In the genomic region with DNA sequence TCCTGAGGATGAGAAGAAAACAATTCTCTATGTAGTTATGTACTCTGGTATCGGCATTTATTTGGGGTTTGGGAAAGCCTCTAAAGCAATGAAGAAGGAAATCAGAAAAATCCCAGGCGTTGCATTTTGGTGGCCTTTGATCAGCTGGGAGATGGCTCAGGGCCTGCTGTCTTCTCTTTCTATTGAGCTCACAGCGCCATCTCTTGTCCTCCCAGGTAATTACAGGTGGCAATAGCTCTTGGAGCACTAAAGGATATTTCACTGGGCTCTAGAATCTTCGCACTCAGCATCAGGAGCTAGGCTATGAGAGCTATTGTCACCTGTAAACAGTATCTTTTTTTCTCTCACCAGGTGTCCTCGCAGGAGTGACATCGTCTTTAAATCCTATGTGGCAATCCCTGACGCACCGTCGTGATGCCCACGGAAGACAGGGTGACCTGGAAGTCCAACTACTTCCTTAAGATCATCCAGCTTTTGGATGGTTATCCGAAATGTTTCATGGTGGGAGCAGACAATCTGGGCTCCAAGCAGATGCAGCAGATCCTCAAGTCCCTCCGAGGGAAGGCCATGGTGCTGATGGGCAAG, we compare ENCODE assay signal across 8 cellular contexts.
DNase-seq lines count a peak whose midpoint lies in the region; ATAC-seq and TF ChIP-seq lines count a peak whose summit lies in the region.

No MANE protein-coding gene starts in this region.

- no peaks in the 10 kb centered on the region for H3K9me3 ChIP-seq in psoas muscle

- intact Hi-C loops in CD14-positive monocyte (cut with micrococcal nuclease) (no loop called here), Right ventricle myocardium superior (cut with DNase I) (loop anchor here (2.0 to 5.0 kb wide), 2 partner anchors 189 to 366 kb away; no protein-coding TSS in a partner anchor), psoas muscle (cut with DNase I) (loop anchor here (2.0 to 10.0 kb wide), 3 partner anchors 189 to 366 kb away; no protein-coding TSS in a partner anchor)

- DNase-seq in CD14-positive monocyte (ENCODE audit: low spot score) (no peak), NCI-H345 treated with DMSO at 0.1 percent for 48 hours (lab: John Stamatoyannopoulos, UW; ENCODE audit: unreplicated experiment) (peak; percentile 52), Right ventricle myocardium superior (no peak), psoas muscle (peak; percentile 38 to 60)
- peak; percentile 68 for DNase-seq in activated CD8-positive, alpha-beta memory T cell treated with anti-CD3 and anti-CD28 coated beads, Interleukin-2, amount 50 U/mL, for 48 hours

- no peaks in the 10 kb centered on the region for H3K4me1 Mint-ChIP-seq in CD14-positive monocyte

- no peaks in the 10 kb centered on the region for H3K9me3 Mint-ChIP-seq in CD14-positive monocyte

- no peaks in the 10 kb centered on the region for H3K4me1 ChIP-seq in psoas muscle

- peak; percentile 48 for ATAC-seq in GM18519 (IDR thresholded peaks at IDR 0.05; ENCODE audit: low FRiP score, unreplicated experiment)
- ATAC-seq in HG03378 (IDR thresholded peaks at IDR 0.05; ENCODE audit: unreplicated experiment): peak; percentile 68
- peak; percentile 95 for ATAC-seq in Right ventricle myocardium superior (ENCODE audit: poor library complexity)
- peak in 1 of 4 donors; percentile 73 for ATAC-seq in psoas muscle
- ATAC-seq in GM19035 (IDR thresholded peaks at IDR 0.05; ENCODE audit: unreplicated experiment): no peak

- TF ChIP-seq CTCF in CD14-positive monocyte (IDR thresholded peaks at IDR 0.05) (peak; percentile 54), psoas muscle (IDR thresholded peaks at IDR 0.05) (peak; percentile 61)

- H3K27me3 ChIP-seq in psoas muscle (ENCODE audit: insufficient read depth in 3 of 3, low read length in 2 of 3): no peaks in the 10 kb centered on the region

- H3K36me3 Mint-ChIP-seq in CD14-positive monocyte: no peaks in the 10 kb centered on the region

- no peak overlapping the region for H3K4me3 ChIP-seq in psoas muscle

- H3K27ac ChIP-seq in psoas muscle: no peak overlapping the region

- no peak overlapping the region for H3K27ac Mint-ChIP-seq in CD14-positive monocyte

- H3K4me3 Mint-ChIP-seq in CD14-positive monocyte: no peak overlapping the region

- peaks cover 0 to 2% (median 1%) of the 10 kb centered on the region in 3 donors for H3K27me3 Mint-ChIP-seq in CD14-positive monocyte (ENCODE audit: low read depth in 3 of 3)

- H3K36me3 ChIP-seq in psoas muscle (ENCODE audit: insufficient read depth in 1 of 2, low read depth in 1 of 2): no peaks in the 10 kb centered on the region

- WGBS in psoas muscle, 3 donors: 32 to 37% (median 36%) methylated on average over 12 of the region's 12 CpGs

Comparison
In these comparisons a context has a peak if more than half of its experiments do, and no peak if none do; other contexts are left out.
1. DNase-seq: peak in NCI-H345 treated with DMSO at 0.1 percent for 48 hours (single experiment), activated CD8-positive, alpha-beta memory T cell treated with anti-CD3 and anti-CD28 coated beads, Interleukin-2, amount 50 U/mL, for 48 hours (single experiment) and psoas muscle (2 of 2); none in CD14-positive monocyte (single experiment) and Right ventricle myocardium superior (single experiment).
2. intact Hi-C loops: an anchor here in Right ventricle myocardium superior (2.0 to 5.0 kb wide) and psoas muscle (2.0 to 10.0 kb wide); none called in CD14-positive monocyte.